ENCODE assay signal across 16 cellular contexts in genomic region chr2:175687465-175687864, GRCh38.
"Had no signal": no experiment of that assay in that cellular context is flagged by ENCODE, and none has a peak within 500 bp of the region (broad histone marks: within the 10 kb centered on the region; RNA-seq: fewer than 3 reads in every experiment).

No MANE protein-coding gene starts in this region.

- H3K27me3 ChIP-seq: ascending aorta, testis had no signal

- H3K9me3 ChIP-seq: ascending aorta, lower lobe of right lung, testis had no signal

- H3K9me3 Mint-ChIP-seq: activated CD8-positive, alpha-beta T cell treated with anti-CD3 and anti-CD28 coated beads for 36 hours; activated naive CD8-positive, alpha-beta T cell treated with anti-CD3 and anti-CD28 coated beads, Interleukin-2, amount 50 U/mL, for 24 hours; immature natural killer cell; mesothelial cell of epicardium; stimulated activated naive CD8-positive, alpha-beta T cell treated with anti-CD3 and anti-CD28 coated beads, Interleukin-15, amount 100 ng/mL, for 72 hours had no signal

- H3K4me1 ChIP-seq: ascending aorta, lower lobe of right lung, testis had no signal

- ATAC-seq: activated CD4-positive, alpha-beta T cell treated with anti-CD3 and anti-CD28 coated beads for 36 hours; activated CD8-positive, alpha-beta T cell treated with anti-CD3 and anti-CD28 coated beads for 36 hours; activated naive CD8-positive, alpha-beta T cell treated with anti-CD3 and anti-CD28 coated beads, Interleukin-2, amount 50 U/mL, for 24 hours; esophagus mucosa; left cardiac atrium; lower lobe of right lung; stimulated activated naive CD8-positive, alpha-beta T cell treated with anti-CD3 and anti-CD28 coated beads, Interleukin-15, amount 100 ng/mL, for 72 hours had no signal

- H3K36me3 ChIP-seq: ascending aorta, lower lobe of right lung, WERI-Rb-1 had no signal

- H3K27ac Mint-ChIP-seq: activated CD4-positive, alpha-beta T cell treated with anti-CD3 and anti-CD28 coated beads for 36 hours; activated CD8-positive, alpha-beta T cell treated with anti-CD3 and anti-CD28 coated beads for 36 hours; activated naive CD8-positive, alpha-beta T cell treated with anti-CD3 and anti-CD28 coated beads, Interleukin-2, amount 50 U/mL, for 24 hours; immature natural killer cell; mesothelial cell of epicardium; stimulated activated naive CD8-positive, alpha-beta T cell treated with anti-CD3 and anti-CD28 coated beads, Interleukin-15, amount 100 ng/mL, for 72 hours had no signal

- H3K4me3 Mint-ChIP-seq: activated CD4-positive, alpha-beta T cell treated with anti-CD3 and anti-CD28 coated beads for 36 hours; activated CD8-positive, alpha-beta T cell treated with anti-CD3 and anti-CD28 coated beads for 36 hours; activated naive CD8-positive, alpha-beta T cell treated with anti-CD3 and anti-CD28 coated beads, Interleukin-2, amount 50 U/mL, for 24 hours; immature natural killer cell; mesothelial cell of epicardium; stimulated activated naive CD8-positive, alpha-beta T cell treated with anti-CD3 and anti-CD28 coated beads, Interleukin-15, amount 100 ng/mL, for 72 hours had no signal

- H3K27ac ChIP-seq: ascending aorta, lower lobe of right lung, testis, WERI-Rb-1 had no signal

- H3K36me3 Mint-ChIP-seq: immature natural killer cell, mesothelial cell of epicardium had no signal

- DNase-seq: activated CD4-positive, alpha-beta T cell treated with anti-CD3 and anti-CD28 coated beads for 36 hours; activated CD8-positive, alpha-beta memory T cell treated with anti-CD3 and anti-CD28 coated beads, Interleukin-2, amount 50 U/mL, for 48 hours; activated CD8-positive, alpha-beta T cell treated with anti-CD3 and anti-CD28 coated beads for 36 hours; activated naive CD4-positive, alpha-beta T cell treated with Interleukin-2 at 50 U/mL for 16 hours; activated naive CD8-positive, alpha-beta T cell treated with anti-CD3 and anti-CD28 coated beads, Interleukin-2, amount 50 U/mL, for 24 hours; glutamatergic neuron; immature natural killer cell; left cardiac atrium; lower lobe of right lung; stimulated activated CD4-positive, alpha-beta T cell treated with anti-CD3 and anti-CD28 coated beads, Interleukin-4, amount 100 ng/mL, for 4 hours; stimulated activated naive CD8-positive, alpha-beta T cell treated with anti-CD3 and anti-CD28 coated beads, Interleukin-15, amount 100 ng/mL, for 72 hours; testis; WERI-Rb-1 had no signal

- H3K4me3 ChIP-seq: ascending aorta, lower lobe of right lung, testis had no signal

- H3K4me1 Mint-ChIP-seq: activated CD4-positive, alpha-beta T cell treated with anti-CD3 and anti-CD28 coated beads for 36 hours; activated naive CD8-positive, alpha-beta T cell treated with anti-CD3 and anti-CD28 coated beads, Interleukin-2, amount 50 U/mL, for 24 hours; immature natural killer cell; stimulated activated naive CD8-positive, alpha-beta T cell treated with anti-CD3 and anti-CD28 coated beads, Interleukin-15, amount 100 ng/mL, for 72 hours had no signal
